In the genomic region with DNA sequence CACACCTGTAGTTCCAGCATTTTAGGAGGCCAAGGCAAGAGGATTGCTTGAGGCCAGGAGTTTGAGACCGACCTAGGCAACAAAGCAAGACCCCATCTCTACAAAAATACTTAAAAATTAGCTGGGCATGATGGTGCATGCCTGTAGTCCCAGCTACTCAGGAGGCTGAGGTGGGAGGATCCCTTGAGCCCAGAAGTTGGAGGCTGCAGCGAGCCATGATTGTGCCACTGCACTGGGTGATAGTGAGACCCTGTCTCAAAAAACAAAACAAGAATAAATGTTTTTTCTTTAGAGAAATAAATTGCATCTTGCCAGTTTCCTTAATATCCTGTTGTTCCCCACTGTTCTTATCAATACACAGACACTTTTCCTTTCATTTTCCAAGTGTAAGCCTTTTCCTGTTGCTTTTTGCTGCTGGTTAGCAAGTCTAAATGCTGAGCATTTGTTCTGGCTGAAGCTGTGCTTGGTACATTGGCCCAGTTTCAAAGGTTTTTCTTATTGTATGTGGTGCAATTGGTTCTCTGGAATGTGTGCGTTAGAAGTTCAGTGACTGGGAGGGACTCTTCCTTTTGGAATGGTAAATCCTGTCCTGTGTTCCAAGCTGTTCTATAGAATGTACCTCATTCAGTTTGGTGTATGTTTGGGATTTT, we compare ENCODE assay signal across 10 cellular contexts.
DNase-seq lines count a peak whose midpoint lies in the region; ATAC-seq and TF ChIP-seq lines count a peak whose summit lies in the region.
"Had no signal": no experiment of that assay in that cellular context is flagged by ENCODE, and none has a peak within 500 bp of the region (broad histone marks: within the 10 kb centered on the region; RNA-seq: fewer than 3 reads in every experiment).

No MANE protein-coding gene starts in this region.

- H3K4me3 ChIP-seq in HUES6 (ENCODE audit: low read depth, low read length) (no peak overlapping the region), left lung (no peak overlapping the region), subcutaneous abdominal adipose tissue (ENCODE audit: low read depth in 1 of 5, low read length in 5 of 5) (peak overlapping the region in 3 of 5 donors; percentile 1 to 29 (median 5))

- H3K9ac ChIP-seq in HUES6 (ENCODE audit: low read length), result no peak overlapping the region
- H3K9ac ChIP-seq in subcutaneous abdominal adipose tissue (ENCODE audit: low read length in 5 of 5), result peak overlapping the region in 1 of 5 donors; percentile 39

- H3K36me3 ChIP-seq in HUES6 (ENCODE audit: control insufficient read depth, insufficient read depth, low read length) (no peaks in the 10 kb centered on the region), left lung (no peaks in the 10 kb centered on the region), subcutaneous abdominal adipose tissue (ENCODE audit: control insufficient read depth in 5 of 5, insufficient read depth in 5 of 5, low read length in 5 of 5) (no peaks in the 10 kb centered on the region)

- intact Hi-C loops in left lung (cut with DNase I), result no loop called here

- peaks cover 89% of the 10 kb centered on the region for H3K4me1 ChIP-seq in HUES6 (ENCODE audit: control insufficient read depth, insufficient read depth, low read length)
- H3K4me1 ChIP-seq in left lung, result peaks cover 47 to 97% of the 10 kb centered on the region in 2 donors
- H3K4me1 ChIP-seq in subcutaneous abdominal adipose tissue (ENCODE audit: control insufficient read depth in 5 of 5, insufficient read depth in 5 of 5, low read length in 5 of 5), result peaks cover 16 to 89% (median 87%) of the 10 kb centered on the region in 5 donors

- peak; percentile 76 for DNase-seq in dedifferentiated amniotic fluid mesenchymal stem cell (ENCODE audit: extremely low spot score)
- DNase-seq in left lung, result no peak
- DNase-seq in iPS-NIHi7 (ENCODE audit: extremely low spot score), result no peak
- no peak for DNase-seq in NCI-H1417 (lab: John Stamatoyannopoulos, UW)
- no peak for DNase-seq in cerebellar nuclear complex (lab: John Stamatoyannopoulos, UW)
- DNase-seq: activated T-cell treated with anti-CD3 and anti-CD28 coated beads, Interleukin-2, amount 50 U/mL, for 4 hours; NCI-H1417 treated with DMSO at 0.1 percent for 48 hours had no signal

- peak overlapping the region; percentile 17; the same call in 1 of the 2 replicates for H3K27ac ChIP-seq in HUES6 (ENCODE audit: low read depth, low read length)
- H3K27ac ChIP-seq in left lung, result peak overlapping the region; percentile 57 to 66
- peak overlapping the region; percentile 73 for H3K27ac ChIP-seq in subcutaneous abdominal adipose tissue (ENCODE audit: low read depth, low read length)

- ATAC-seq in left lung (peak; percentile 36), GM19035 (IDR thresholded peaks at IDR 0.05; ENCODE audit: unreplicated experiment) (no peak)
- ATAC-seq: activated T-cell treated with anti-CD3 and anti-CD28 coated beads, Interleukin-2, amount 50 U/mL, for 4 hours had no signal

- H3K27me3 ChIP-seq in HUES6 (ENCODE audit: control insufficient read depth, insufficient read depth, low read length) (no peaks in the 10 kb centered on the region), left lung (no peaks in the 10 kb centered on the region), subcutaneous abdominal adipose tissue (ENCODE audit: control insufficient read depth in 5 of 5, insufficient read depth in 4 of 5, low read length in 5 of 5) (no peaks in the 10 kb centered on the region)

- H3K9me3 ChIP-seq in HUES6 (ENCODE audit: control insufficient read depth, insufficient read depth, low read depth, low read length) (no peaks in the 10 kb centered on the region), left lung (no peaks in the 10 kb centered on the region), subcutaneous abdominal adipose tissue (ENCODE audit: control insufficient read depth in 5 of 5, low read length in 5 of 5) (no peaks in the 10 kb centered on the region)

- TF ChIP-seq CTCF in left lung (IDR thresholded peaks at IDR 0.05), result no peak

Comparison
In these comparisons a context has a peak if more than half of its experiments do, and no peak if none do; other contexts are left out.
1. H3K27ac ChIP-seq: peak in every context shown above with its lines; median percentile 73 in subcutaneous abdominal adipose tissue; 62 in left lung; 17 in HUES6.
2. H3K4me3 ChIP-seq: peak in subcutaneous abdominal adipose tissue (3 of 5); none in HUES6 (single experiment) and left lung (0 of 2).